8 cellular contexts compared by ENCODE assay signal in the genomic region with DNA sequence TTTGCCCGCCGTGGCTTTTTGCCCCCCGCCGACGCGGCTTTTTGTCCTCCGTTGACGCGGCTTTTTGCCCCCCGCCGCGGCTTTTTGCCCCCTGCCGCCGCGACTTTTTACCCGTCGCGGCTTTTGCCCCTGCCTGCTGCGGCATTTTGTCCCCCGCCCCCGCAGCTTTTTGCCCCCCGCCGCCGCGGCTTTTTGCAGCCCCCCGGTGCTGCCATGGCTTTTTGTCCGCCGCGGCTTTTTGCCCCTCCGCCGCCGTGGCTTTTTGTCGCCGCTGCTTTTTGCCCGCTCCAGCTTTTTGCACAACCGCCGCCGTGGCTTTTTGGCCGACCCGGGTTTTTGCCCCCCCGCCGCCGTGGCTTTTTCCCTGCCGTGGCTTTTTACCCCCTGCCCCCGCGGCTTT.
"Had no signal": no experiment of that assay in that cellular context is flagged by ENCODE, and none has a peak within 500 bp of the region (broad histone marks: within the 10 kb centered on the region; RNA-seq: fewer than 3 reads in every experiment).

No MANE protein-coding gene starts in this region.

- H2AFZ ChIP-seq: GM23248, GM23338 had no signal

- H3K9ac ChIP-seq: GM23248 had no signal

- H3K4me3 ChIP-seq: GM23248, GM23338, HAP-1 had no signal

- H3K36me3 ChIP-seq: HAP-1 had no signal

- DNase-seq: GM23248, GOT3, H7, H9, HCEC 1CT, HFFc6 had no signal

- H3K27ac ChIP-seq: GM23248 had no signal

- H3K4me1 ChIP-seq: HAP-1 had no signal

- H3K9me3 ChIP-seq: HAP-1 had no signal

- H3K4me2 ChIP-seq: GM23338 had no signal
